ENCODE assay signal across 1 cellular context in the genomic region with DNA sequence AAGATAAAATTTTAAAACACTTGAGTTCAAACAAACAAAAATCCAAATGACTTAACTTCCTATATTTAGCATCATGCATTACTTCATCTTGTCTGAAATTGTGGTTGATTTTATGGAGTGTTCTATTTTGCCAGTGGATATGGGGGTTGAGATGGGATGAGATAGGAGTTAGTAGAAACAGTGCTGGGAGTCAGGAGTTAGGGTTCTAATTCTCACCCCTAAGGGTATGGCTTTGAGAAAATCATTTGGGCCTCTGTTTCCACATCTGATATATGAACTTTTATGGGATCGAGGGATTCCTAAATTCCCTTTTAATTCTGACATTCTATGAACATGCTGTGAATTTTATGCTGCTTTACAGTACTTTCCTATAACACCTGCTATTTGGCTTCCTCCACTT.
TF ChIP-seq lines count a peak whose summit lies in the region.

No MANE protein-coding gene starts in this region.

TF ChIP-seq in HEK293, 187 proteins besides CTCF, POLR2A, EP300 and RAD21:
- TF ChIP-seq, protein P1, sequence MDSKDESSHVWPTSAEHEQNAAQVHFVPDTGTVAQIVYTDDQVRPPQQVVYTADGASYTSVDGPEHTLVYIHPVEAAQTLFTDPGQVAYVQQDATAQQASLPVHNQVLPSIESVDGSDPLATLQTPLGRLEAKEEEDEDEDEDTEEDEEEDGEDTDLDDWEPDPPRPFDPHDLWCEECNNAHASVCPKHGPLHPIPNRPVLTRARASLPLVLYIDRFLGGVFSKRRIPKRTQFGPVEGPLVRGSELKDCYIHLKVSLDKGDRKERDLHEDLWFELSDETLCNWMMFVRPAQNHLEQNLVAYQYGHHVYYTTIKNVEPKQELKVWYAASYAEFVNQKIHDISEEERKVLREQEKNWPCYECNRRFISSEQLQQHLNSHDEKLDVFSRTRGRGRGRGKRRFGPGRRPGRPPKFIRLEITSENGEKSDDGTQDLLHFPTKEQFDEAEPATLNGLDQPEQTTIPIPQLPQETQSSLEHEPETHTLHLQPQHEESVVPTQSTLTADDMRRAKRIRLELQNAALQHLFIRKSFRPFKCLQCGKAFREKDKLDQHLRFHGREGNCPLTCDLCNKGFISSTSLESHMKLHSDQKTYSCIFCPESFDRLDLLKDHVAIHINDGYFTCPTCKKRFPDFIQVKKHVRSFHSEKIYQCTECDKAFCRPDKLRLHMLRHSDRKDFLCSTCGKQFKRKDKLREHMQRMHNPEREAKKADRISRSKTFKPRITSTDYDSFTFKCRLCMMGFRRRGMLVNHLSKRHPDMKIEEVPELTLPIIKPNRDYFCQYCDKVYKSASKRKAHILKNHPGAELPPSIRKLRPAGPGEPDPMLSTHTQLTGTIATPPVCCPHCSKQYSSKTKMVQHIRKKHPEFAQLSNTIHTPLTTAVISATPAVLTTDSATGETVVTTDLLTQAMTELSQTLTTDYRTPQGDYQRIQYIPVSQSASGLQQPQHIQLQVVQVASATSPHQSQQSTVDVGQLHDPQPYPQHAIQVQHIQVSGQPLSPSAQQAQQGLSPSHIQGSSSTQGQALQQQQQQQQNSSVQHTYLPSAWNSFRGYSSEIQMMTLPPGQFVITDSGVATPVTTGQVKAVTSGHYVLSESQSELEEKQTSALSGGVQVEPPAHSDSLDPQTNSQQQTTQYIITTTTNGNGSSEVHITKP (tag by site-specific recombination; IDR thresholded peaks at IDR 0.05): peak; percentile 92
- TF ChIP-seq TCF7L2 (IDR thresholded peaks at IDR 0.05; ENCODE audit: borderline replicate concordance, low read depth, low read length) (0 out of 2 replicates have a peak, but pooled peaks have one; percentile 31), ZNF132 (tag by site-specific recombination; IDR thresholded peaks at IDR 0.05; ENCODE audit: borderline replicate concordance) (no peak)
TF ChIP-seq in HEK293: peak in this region for 2.
